ENCODE assay signal across 21 cellular contexts in genomic region chr15:49309889-49310288, GRCh38.
A peak's percentile ranks its signal among the peaks of the same experiment; 100 is the strongest.
DNase-seq lines count a peak whose midpoint lies in the region; ATAC-seq and TF ChIP-seq lines count a peak whose summit lies in the region.
"Had no signal": no experiment of that assay in that cellular context is flagged by ENCODE, and none has a peak within 500 bp of the region (broad histone marks: within the 10 kb centered on the region; RNA-seq: fewer than 3 reads in every experiment).

No MANE protein-coding gene starts in this region.

- H3K23ac ChIP-seq in H9 (ENCODE audit: insufficient read length, low read depth, low read length): no peak overlapping the region

- no peak overlapping the region for H4K91ac ChIP-seq in H9 (ENCODE audit: insufficient read length, low read depth, low read length)

- H3K36me3 ChIP-seq in CD4-positive, CD25-positive, alpha-beta regulatory T cell (ENCODE audit: control insufficient read depth, insufficient read depth, low read length): peaks cover 14% of the 10 kb centered on the region
- H3K36me3 ChIP-seq: SJSA1 had no signal

- TF ChIP-seq CTCF in choroid plexus epithelial cell (conservative IDR thresholded peaks at IDR 0.05; ENCODE audit: low read depth, low read length) (no peak), H9 (conservative IDR thresholded peaks at IDR 0.05) (no peak)

- H3K9me3 ChIP-seq in CD4-positive, CD25-positive, alpha-beta regulatory T cell (ENCODE audit: control insufficient read depth in 2 of 2, low read length in 2 of 2): no peaks in the 10 kb centered on the region
- H3K9me3 ChIP-seq in H9 (ENCODE audit: control insufficient read depth, low read depth, low read length): no peaks in the 10 kb centered on the region
- H3K9me3 ChIP-seq: BLaER1, MG63, Peyer's patch, SJSA1 had no signal

- H2BK5ac ChIP-seq in H9 (ENCODE audit: insufficient read length, low read length): no peak overlapping the region

- no peak overlapping the region for H3T11ph ChIP-seq in H9 (ENCODE audit: low read length)

- H3K79me1 ChIP-seq in H9 (ENCODE audit: insufficient read depth, low read depth, low read length, poor library complexity, severe bottlenecking): no peaks in the 10 kb centered on the region

- H3K9ac ChIP-seq in H9 (ENCODE audit: extremely low read depth, insufficient read length, low read length): no peak overlapping the region
- H3K9ac ChIP-seq: BLaER1 had no signal

- H3K4ac ChIP-seq in H9 (ENCODE audit: low read depth, low read length): no peak overlapping the region

- H3K27ac Mint-ChIP-seq in CD4-positive, CD25-positive, alpha-beta regulatory T cell: peak overlapping the region in 2 of 3 donors; percentile 3 to 60
- no peak overlapping the region for H3K27ac Mint-ChIP-seq in H9

- no peaks in the 10 kb centered on the region for H3K79me2 ChIP-seq in H9 (ENCODE audit: insufficient read depth, low read length)

- H3K14ac ChIP-seq in H9 (ENCODE audit: insufficient read depth, low read length): no peak overlapping the region

- H3K27me3 Mint-ChIP-seq in CD4-positive, CD25-positive, alpha-beta regulatory T cell: no peaks in the 10 kb centered on the region
- no peaks in the 10 kb centered on the region for H3K27me3 Mint-ChIP-seq in H9 (ENCODE audit: low read depth)
- H3K27me3 Mint-ChIP-seq: CD4-positive, alpha-beta memory T cell had no signal

- peaks cover 0 to 4% (median 0%) of the 10 kb centered on the region in 7 donors for H3K9me3 Mint-ChIP-seq in CD4-positive, CD25-positive, alpha-beta regulatory T cell
- H3K9me3 Mint-ChIP-seq in H9: no peaks in the 10 kb centered on the region
- H3K9me3 Mint-ChIP-seq: CD4-positive, alpha-beta memory T cell had no signal

- no peak overlapping the region for H2BK120ac ChIP-seq in H9 (ENCODE audit: low read depth, low read length, poor library complexity, severe bottlenecking)

- H3K27me3 ChIP-seq in CD4-positive, CD25-positive, alpha-beta regulatory T cell (ENCODE audit: control insufficient read depth, insufficient read depth, low read length): no peaks in the 10 kb centered on the region
- no peaks in the 10 kb centered on the region for H3K27me3 ChIP-seq in H9 (ENCODE audit: insufficient read depth, low read length)
- H3K27me3 ChIP-seq: BLaER1, MG63, Peyer's patch, SJSA1 had no signal

- H3K18ac ChIP-seq in H9 (ENCODE audit: insufficient read length, low read depth, low read length): no peak overlapping the region

- no peak overlapping the region for H3K4me2 ChIP-seq in H9 (ENCODE audit: insufficient read depth, insufficient read length, low read length)
- H3K4me2 ChIP-seq: BLaER1 had no signal

- ATAC-seq in CD4-positive, CD25-positive, alpha-beta regulatory T cell (ENCODE audit: low read depth in 2 of 2): no peak

- no peaks in the 10 kb centered on the region for H3K4me1 ChIP-seq in CD4-positive, CD25-positive, alpha-beta regulatory T cell (ENCODE audit: control insufficient read depth, insufficient read depth, low read length, poor library complexity, severe bottlenecking)
- no peaks in the 10 kb centered on the region for H3K4me1 ChIP-seq in H9 (ENCODE audit: insufficient read depth, low read length)
- H3K4me1 ChIP-seq: BLaER1, Peyer's patch, SJSA1 had no signal

- H2AFZ ChIP-seq in H9 (ENCODE audit: low read length): no peak overlapping the region

- no peak overlapping the region for H4K8ac ChIP-seq in H9 (replicated peaks; ENCODE audit: insufficient read length, low read depth, low read length)

- DNase-seq in CD4-positive, CD25-positive, alpha-beta regulatory T cell: no peak
- DNase-seq in NCI-H82 treated with DMSO at 0.1 percent for 48 hours (lab: John Stamatoyannopoulos, UW; ENCODE audit: unreplicated experiment) (peak; percentile 60), choroid plexus epithelial cell (ENCODE audit: low read depth) (peak; percentile 11), myocyte (ENCODE audit: low read depth) (peak; percentile 53), H9 (no peak), islet precursor cell (no peak), ureter (ENCODE audit: low spot score) (no peak)
- DNase-seq in NK-92 treated with Interleukin-12 subunit alpha and Interleukin-12 subunit beta, amount 100 ng/mL, for 24 hours (lab: John Stamatoyannopoulos, UW): no peak
- DNase-seq: ACHN; CD4-positive, alpha-beta memory T cell; DMS153; GOT3; MG63; NCI-H1436; NCI-H2029; NCI-H2227 treated with DMSO at 0.1 percent for 48 hours; NCI-H510A; Peyer's patch had no signal

- H3K23me2 ChIP-seq in H9 (ENCODE audit: insufficient read length, low read depth, low read length, poor library complexity, severe bottlenecking): no peaks in the 10 kb centered on the region

- no peak overlapping the region for H2AK5ac ChIP-seq in H9 (ENCODE audit: insufficient read length, low read length)

- H4K5ac ChIP-seq in H9 (ENCODE audit: insufficient read length, low read depth, low read length): no peak overlapping the region

- peaks cover 0 to 28% (median 7%) of the 10 kb centered on the region in 4 donors for H3K4me1 Mint-ChIP-seq in CD4-positive, CD25-positive, alpha-beta regulatory T cell
- peaks cover 4 to 7% of the 10 kb centered on the region in 2 experiments; a peak in 2 of 4 replicates for H3K4me1 Mint-ChIP-seq in H9

- H4K20me1 ChIP-seq in H9 (ENCODE audit: control insufficient read depth, insufficient read depth, insufficient read length): no peaks in the 10 kb centered on the region
- H4K20me1 ChIP-seq: BLaER1 had no signal

- H2BK15ac ChIP-seq in H9 (ENCODE audit: low read depth, low read length): no peak overlapping the region

- H2BK20ac ChIP-seq in H9 (ENCODE audit: low read depth, low read length, poor library complexity, severe bottlenecking): no peak overlapping the region

- no peak overlapping the region for H3K4me3 ChIP-seq in CD4-positive, CD25-positive, alpha-beta regulatory T cell (ENCODE audit: low read depth, low read length)
- no peak overlapping the region for H3K4me3 ChIP-seq in choroid plexus epithelial cell (ENCODE audit: low read depth, low read length)
- H3K4me3 ChIP-seq: BLaER1, MG63, Peyer's patch, SJSA1 had no signal

- H3K27ac ChIP-seq in CD4-positive, CD25-positive, alpha-beta regulatory T cell (ENCODE audit: insufficient read depth, low read length, poor library complexity, severe bottlenecking): no peak overlapping the region
- H3K27ac ChIP-seq in H9 (ENCODE audit: insufficient read length, low read depth, low read length): no peak overlapping the region
- H3K27ac ChIP-seq: 22Rv1, BLaER1, Peyer's patch, SJSA1 had no signal

- no peak overlapping the region for H2BK12ac ChIP-seq in H9 (ENCODE audit: insufficient read length, low read depth, low read length)

- H3K36me3 Mint-ChIP-seq in CD4-positive, CD25-positive, alpha-beta regulatory T cell: peaks cover 48% of the 10 kb centered on the region
- H3K36me3 Mint-ChIP-seq in H9 (ENCODE audit: insufficient read depth in 1 of 3, low read depth in 3 of 3): peaks cover 0 to 1% (median 0%) of the 10 kb centered on the region in 3 experiments; a peak in 1 of 7 replicates

- H3K4me3 Mint-ChIP-seq in CD4-positive, CD25-positive, alpha-beta regulatory T cell: no peak overlapping the region
- H3K4me3 Mint-ChIP-seq in H9: no peak overlapping the region
- H3K4me3 Mint-ChIP-seq: CD4-positive, alpha-beta memory T cell had no signal

- H3K56ac ChIP-seq in H9 (ENCODE audit: insufficient read length, low read depth, low read length): no peak overlapping the region

Comparison
In these comparisons a context has a peak if more than half of its experiments do, and no peak if none do; other contexts are left out.
1. DNase-seq: peak in NCI-H82 treated with DMSO at 0.1 percent for 48 hours (single experiment), choroid plexus epithelial cell (single experiment) and myocyte (single experiment); none in CD4-positive, CD25-positive, alpha-beta regulatory T cell (0 of 3), H9 (single experiment), NK-92 treated with Interleukin-12 subunit alpha and Interleukin-12 subunit beta, amount 100 ng/mL, for 24 hours (single experiment), islet precursor cell (single experiment) and ureter (single experiment).
2. H3K27ac Mint-ChIP-seq: peak in CD4-positive, CD25-positive, alpha-beta regulatory T cell (2 of 3); none in H9 (0 of 3).